ENCODE assay signal across 14 cellular contexts in genomic region chr12:86256169-86256568, GRCh38. TPM values are rescaled to one million over a fixed set of nuclear protein-coding genes. Genes with fewer than 3 reads are reported as not detected.
DNase-seq lines count a peak whose midpoint lies in the region; TF ChIP-seq lines count a peak whose summit lies in the region.
"Had no signal": no experiment of that assay in that cellular context is flagged by ENCODE, and none has a peak within 500 bp of the region (broad histone marks: within the 10 kb centered on the region; RNA-seq: fewer than 3 reads in every experiment).

Gene MGAT4C, minus strand, starts transcription at chr12:86256391.

- H3K27ac Mint-ChIP-seq in type B pancreatic cell = peak within 1 kb of the TSS; percentile 50
- H3K27ac Mint-ChIP-seq: activated CD4-positive, alpha-beta T cell treated with anti-CD3 and anti-CD28 coated beads for 36 hours; activated T-helper 2 cell treated with anti-CD3 and anti-CD28 coated beads, Interferon-gamma antibody, Interleukin-2, Interleukin-4, amounts not matched to agents 10 μg/mL and 5 μg/mL and 100 μg/mL, durations not matched to agents 14 hours and 24 hours and 36 hours; IgD-negative memory B cell had no signal

- no peak for TF ChIP-seq POLR2A in ovary (IDR thresholded peaks at IDR 0.05)

- TF ChIP-seq CTCF in cardiac muscle cell (IDR thresholded peaks at IDR 0.05; ENCODE audit: low read depth, low read length) = no peak
- TF ChIP-seq CTCF in type B pancreatic cell (conservative IDR thresholded peaks at IDR 0.05) = no peak
- TF ChIP-seq CTCF in ovary (IDR thresholded peaks at IDR 0.05) = no peak

- H3K4me3 ChIP-seq in cardiac muscle cell = no peak within 1 kb of the TSS
- H3K4me3 ChIP-seq in ovary = no peak within 1 kb of the TSS
- H3K4me3 ChIP-seq: GM12878 had no signal

- no peaks in the 10 kb centered on the region for H3K9me3 Mint-ChIP-seq in type B pancreatic cell
- H3K9me3 Mint-ChIP-seq: activated T-helper 2 cell treated with anti-CD3 and anti-CD28 coated beads, Interferon-gamma antibody, Interleukin-2, Interleukin-4, amounts not matched to agents 10 μg/mL and 5 μg/mL and 100 μg/mL, durations not matched to agents 14 hours and 24 hours and 36 hours; IgD-negative memory B cell had no signal

- WGBS in ovary, 3 donors = 38 to 53% (median 46%) methylated on average over 3 of the region's 3 CpGs

- H3K27ac ChIP-seq in cardiac muscle cell (peak within 1 kb of the TSS; percentile 60), ovary (no peak within 1 kb of the TSS)
- H3K27ac ChIP-seq: brain microvascular endothelial cell had no signal

- no peaks in the 10 kb centered on the region for H3K27me3 ChIP-seq in cardiac muscle cell
- H3K27me3 ChIP-seq in ovary = no peaks in the 10 kb centered on the region
- H3K27me3 ChIP-seq: brain microvascular endothelial cell had no signal

- H3K9me3 ChIP-seq in cardiac muscle cell (ENCODE audit: low read depth) (no peaks in the 10 kb centered on the region), ovary (no peaks in the 10 kb centered on the region)

- no peak for TF ChIP-seq EP300 in ovary (IDR thresholded peaks at IDR 0.05)

- peak; percentile 94 for DNase-seq in NCI-H1436 (lab: John Stamatoyannopoulos, UW)
- peak; percentile 99 for DNase-seq in NCI-H748 (lab: John Stamatoyannopoulos, UW; ENCODE audit: unreplicated experiment)
- DNase-seq in cardiac muscle cell (ENCODE audit: low read depth in 1 of 2, low spot score in 1 of 2) = peak in 1 of 2 donors; percentile 47
- no peak for DNase-seq in type B pancreatic cell (ENCODE audit: extremely low spot score, unreplicated experiment)
- DNase-seq in ovary = no peak
- DNase-seq in amniotic stem cell (lab: John Stamatoyannopoulos, UW) = no peak
- DNase-seq in activated CD4-positive, alpha-beta T cell treated with anti-CD3 and anti-CD28 coated beads, Interleukin-2, amount 50 U/mL, for 48 hours = no peak
- DNase-seq: activated CD4-positive, alpha-beta T cell treated with anti-CD3 and anti-CD28 coated beads for 36 hours; brain microvascular endothelial cell; GOT3; substantia nigra had no signal

- H3K4me3 Mint-ChIP-seq in type B pancreatic cell = peak within 1 kb of the TSS; percentile 84
- H3K4me3 Mint-ChIP-seq: activated CD4-positive, alpha-beta T cell treated with anti-CD3 and anti-CD28 coated beads for 36 hours; IgD-negative memory B cell had no signal

- peaks cover 13% of the 10 kb centered on the region for H3K4me1 Mint-ChIP-seq in type B pancreatic cell (ENCODE audit: unreplicated experiment)
- H3K4me1 Mint-ChIP-seq: activated CD4-positive, alpha-beta T cell treated with anti-CD3 and anti-CD28 coated beads for 36 hours; IgD-negative memory B cell had no signal

- H3K27me3 Mint-ChIP-seq in type B pancreatic cell = no peaks in the 10 kb centered on the region
- H3K27me3 Mint-ChIP-seq: activated CD4-positive, alpha-beta T cell treated with anti-CD3 and anti-CD28 coated beads for 36 hours; IgD-negative memory B cell had no signal

- H3K36me3 ChIP-seq in cardiac muscle cell = no peaks in the 10 kb centered on the region
- no peaks in the 10 kb centered on the region for H3K36me3 ChIP-seq in ovary
- H3K36me3 ChIP-seq: brain microvascular endothelial cell had no signal

- intact Hi-C loops in ovary (cut with DNase I) = no loop called here

- H3K36me3 Mint-ChIP-seq in type B pancreatic cell = no peaks in the 10 kb centered on the region
- H3K36me3 Mint-ChIP-seq: IgD-negative memory B cell had no signal

- H3K4me1 ChIP-seq in cardiac muscle cell (ENCODE audit: low read depth) (peaks cover 33% of the 10 kb centered on the region), ovary (ENCODE audit: insufficient read depth) (no peaks in the 10 kb centered on the region)

RNA-seq across cellular contexts. Expression of gene MGAT4C, which starts in this region (rescaled TPM):
- total RNA-seq in cardiac muscle cell (0.07 and 0.33 TPM in 2 replicates), type B pancreatic cell (ENCODE audit: low replicate concordance) (6.3 and 8.0 TPM in 2 replicates), ovary (under 1 TPM in 5 of 7 donors, not detected in 2; under 0.01 to 0.32 (median 0.05) TPM)
- polyA plus RNA-seq in cardiac muscle cell (0.44 and 0.94 TPM in 2 replicates), ovary (under 1 TPM; 0.01 to 0.17 TPM)
- total RNA-seq: activated CD4-positive, alpha-beta T cell treated with anti-CD3 and anti-CD28 coated beads for 36 hours; activated T-helper 2 cell treated with anti-CD3 and anti-CD28 coated beads, Interferon-gamma antibody, Interleukin-2, Interleukin-4, amounts not matched to agents 10 μg/mL and 5 μg/mL and 100 μg/mL, durations not matched to agents 14 hours and 24 hours and 36 hours; GM12878 had no signal
- polyA plus RNA-seq: GM12878, IgD-negative memory B cell had no signal

Comparison
In these comparisons a context has a peak if more than half of its experiments do, and no peak if none do; other contexts are left out.
1. DNase-seq: peak in NCI-H1436 (single experiment) and NCI-H748 (single experiment); none in type B pancreatic cell (single experiment), ovary (0 of 5), amniotic stem cell (single experiment) and activated CD4-positive, alpha-beta T cell treated with anti-CD3 and anti-CD28 coated beads, Interleukin-2, amount 50 U/mL, for 48 hours (0 of 2).